Comparison of ENCODE assay signal across 8 cellular contexts in the genomic region with DNA sequence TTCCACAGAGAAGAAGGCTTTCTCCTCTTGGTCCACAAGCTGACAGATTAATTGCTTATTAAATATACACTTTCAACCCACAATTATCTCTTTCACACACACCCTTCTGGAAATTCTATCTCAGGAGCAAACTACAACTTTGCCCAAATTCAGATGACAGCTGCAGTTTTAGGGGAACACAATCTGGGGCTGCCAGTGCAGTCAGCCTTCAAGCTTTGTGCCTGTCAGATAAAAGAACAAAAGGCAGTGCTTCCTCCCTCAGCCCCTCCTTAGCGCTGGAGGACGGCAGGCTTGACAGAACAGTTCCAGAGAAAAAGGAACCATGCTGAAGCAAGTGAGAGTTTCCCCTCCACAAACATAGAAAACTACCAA.
DNase-seq lines count a peak whose midpoint lies in the region; ATAC-seq and TF ChIP-seq lines count a peak whose summit lies in the region.

No MANE protein-coding gene starts in this region.

- H3K9me3 Mint-ChIP-seq in activated CD4-positive, alpha-beta T cell treated with anti-CD3 and anti-CD28 coated beads, Interleukin-2, amount 10 ng/mL, durations not matched to agents 24 days and 14 days: no peaks in the 10 kb centered on the region
- H3K9me3 Mint-ChIP-seq in activated T-cell treated with anti-CD3 and anti-CD28 coated beads, Interleukin-2, amount 50 U/mL, for 4 hours: no peaks in the 10 kb centered on the region

- no peaks in the 10 kb centered on the region for H3K36me3 Mint-ChIP-seq in activated CD4-positive, alpha-beta T cell treated with anti-CD3 and anti-CD28 coated beads, Interleukin-2, amount 10 ng/mL, durations not matched to agents 24 days and 14 days (ENCODE audit: low read depth)
- peaks cover 2% of the 10 kb centered on the region for H3K36me3 Mint-ChIP-seq in activated T-cell treated with anti-CD3 and anti-CD28 coated beads, Interleukin-2, amount 50 U/mL, for 4 hours (ENCODE audit: insufficient read depth)

- no peak overlapping the region for H3K4me3 Mint-ChIP-seq in activated CD4-positive, alpha-beta T cell treated with anti-CD3 and anti-CD28 coated beads, Interleukin-2, amount 10 ng/mL, durations not matched to agents 24 days and 14 days
- no peak overlapping the region for H3K4me3 Mint-ChIP-seq in activated T-cell treated with anti-CD3 and anti-CD28 coated beads, Interleukin-2, amount 50 U/mL, for 4 hours

- H3K9me3 ChIP-seq in HEK293 (ENCODE audit: control insufficient read depth, insufficient read depth, low read depth, low read length): no peaks in the 10 kb centered on the region
- H3K9me3 ChIP-seq in heart left ventricle: no peaks in the 10 kb centered on the region
- H3K9me3 ChIP-seq in sigmoid colon: no peaks in the 10 kb centered on the region
- no peaks in the 10 kb centered on the region for H3K9me3 ChIP-seq in colonic mucosa

- TF ChIP-seq CTCF in HEK293 (tag by site-specific recombination; IDR thresholded peaks at IDR 0.05) (no peak), RWPE1 (conservative IDR thresholded peaks at IDR 0.05; ENCODE audit: low read depth) (no peak), heart left ventricle (IDR thresholded peaks at IDR 0.05) (no peak), sigmoid colon (IDR thresholded peaks at IDR 0.05) (no peak), colonic mucosa (IDR thresholded peaks at IDR 0.05) (no peak)

- H3K27me3 ChIP-seq in heart left ventricle (no peaks in the 10 kb centered on the region), sigmoid colon (no peaks in the 10 kb centered on the region), colonic mucosa (no peaks in the 10 kb centered on the region)

- POLR2A ChIA-PET in HEK293 (lab: Yijun Ruan, JAX) (interaction anchor here (0.5 kb wide), 1 partner anchor 8 kb away, joined by 5 read pairs; no protein-coding TSS in a partner anchor), RWPE1 (lab: Yijun Ruan, JAX; ENCODE audit: low non-redundant PET) (interaction anchor here (0.5 kb wide), 1 partner anchor 1241 kb away, joined by 3 read pairs; no protein-coding TSS in a partner anchor)

- 22 to 46% (median 32%) methylated on average over 2 of the region's 2 CpGs for WGBS in heart left ventricle, 4 donors
- 12 to 16% methylated on average over 2 of the region's 2 CpGs for WGBS in sigmoid colon, 2 donors

- intact Hi-C loops in heart left ventricle (cut with DNase I) (loop anchor here in 1 of 10 donors (2.0 kb wide), 1 partner anchor 63 kb away; no protein-coding TSS in a partner anchor), sigmoid colon (cut with DNase I) (no loop called here), colonic mucosa (cut with DNase I) (no loop called here)
- intact Hi-C loops in activated CD4-positive, alpha-beta T cell treated with anti-CD3 and anti-CD28 coated beads, Interleukin-2, amount 10 ng/mL, durations not matched to agents 24 days and 14 days (cut with micrococcal nuclease): no loop called here

- DNase-seq in RWPE1 (ENCODE audit: low spot score) (peak; percentile 21), heart left ventricle (peak in 1 of 5 donors; percentile 32), sigmoid colon (no peak), colonic mucosa (no peak)
- DNase-seq in activated CD4-positive, alpha-beta T cell treated with anti-CD3 and anti-CD28 coated beads, Interleukin-2, amount 10 ng/mL, durations not matched to agents 24 days and 14 days: no peak
- no peak for DNase-seq in activated T-cell treated with anti-CD3 and anti-CD28 coated beads, Interleukin-2, amount 50 U/mL, for 4 hours

- no peak for TF ChIP-seq EP300 in sigmoid colon (IDR thresholded peaks at IDR 0.05)

- H3K9ac ChIP-seq in colonic mucosa (ENCODE audit: low read depth in 2 of 2, low read length in 2 of 2): no peak overlapping the region

- ATAC-seq in heart left ventricle: peak in 3 of 4 donors; percentile 52 to 57 (median 57)
- no peak for ATAC-seq in GM18498 (IDR thresholded peaks at IDR 0.05; ENCODE audit: unreplicated experiment)
- no peak for ATAC-seq in activated T-cell treated with anti-CD3 and anti-CD28 coated beads, Interleukin-2, amount 50 U/mL, for 4 hours

- H3K4me1 ChIP-seq in HEK293 (ENCODE audit: control insufficient read depth, insufficient read depth, low read length) (no peaks in the 10 kb centered on the region), heart left ventricle (peaks cover 0 to 25% (median 18%) of the 10 kb centered on the region in 12 donors), sigmoid colon (peaks cover 0 to 30% (median 27%) of the 10 kb centered on the region in 4 donors), colonic mucosa (peaks cover 9% of the 10 kb centered on the region)

- no peak overlapping the region for H3K27ac Mint-ChIP-seq in activated CD4-positive, alpha-beta T cell treated with anti-CD3 and anti-CD28 coated beads, Interleukin-2, amount 10 ng/mL, durations not matched to agents 24 days and 14 days

- H3K27ac ChIP-seq in HEK293 (ENCODE audit: extremely low read depth, low read depth, low read length): no peak overlapping the region
- peak overlapping the region; percentile 97 for H3K27ac ChIP-seq in RWPE1
- peak overlapping the region in 11 of 12 donors; percentile 14 to 87 (median 51) for H3K27ac ChIP-seq in heart left ventricle
- peak overlapping the region in 3 of 4 donors; percentile 33 to 47 (median 39) for H3K27ac ChIP-seq in sigmoid colon
- no peak overlapping the region for H3K27ac ChIP-seq in colonic mucosa

- TF ChIP-seq POLR2A in heart left ventricle (IDR thresholded peaks at IDR 0.05) (no peak), sigmoid colon (IDR thresholded peaks at IDR 0.05) (no peak)

- peak overlapping the region; percentile 39 for H3K4me3 ChIP-seq in HEK293 (ENCODE audit: low read depth, low read length)
- peak overlapping the region in 9 of 12 donors; percentile 24 to 41 (median 28) for H3K4me3 ChIP-seq in heart left ventricle
- H3K4me3 ChIP-seq in sigmoid colon: peak overlapping the region in 1 of 4 donors; percentile 1
- H3K4me3 ChIP-seq in colonic mucosa: no peak overlapping the region

- CTCF ChIA-PET in HEK293 (lab: Yijun Ruan, JAX) (interaction anchor here (0.6 to 1.4 kb wide), 3 partner anchors 14 to 941 kb away, joined by 3 to 4 read pairs (median 3); no protein-coding TSS in a partner anchor), RWPE1 (lab: Yijun Ruan, JAX) (interaction anchor here (0.5 to 1.3 kb wide), 3 partner anchors 31 to 130 kb away, joined by 3 to 8 read pairs (median 3); no protein-coding TSS in a partner anchor)

- no peaks in the 10 kb centered on the region for H3K27me3 Mint-ChIP-seq in activated CD4-positive, alpha-beta T cell treated with anti-CD3 and anti-CD28 coated beads, Interleukin-2, amount 10 ng/mL, durations not matched to agents 24 days and 14 days
- no peaks in the 10 kb centered on the region for H3K27me3 Mint-ChIP-seq in activated T-cell treated with anti-CD3 and anti-CD28 coated beads, Interleukin-2, amount 50 U/mL, for 4 hours (ENCODE audit: low read depth)

- H3K4me1 Mint-ChIP-seq in activated CD4-positive, alpha-beta T cell treated with anti-CD3 and anti-CD28 coated beads, Interleukin-2, amount 10 ng/mL, durations not matched to agents 24 days and 14 days: peaks cover 9% of the 10 kb centered on the region
- peaks cover 15% of the 10 kb centered on the region for H3K4me1 Mint-ChIP-seq in activated T-cell treated with anti-CD3 and anti-CD28 coated beads, Interleukin-2, amount 50 U/mL, for 4 hours (ENCODE audit: low read depth)

- H3K36me3 ChIP-seq in HEK293 (ENCODE audit: control insufficient read depth in 2 of 2, insufficient read depth in 1 of 2, low read length in 2 of 2): no peaks in the 10 kb centered on the region
- no peaks in the 10 kb centered on the region for H3K36me3 ChIP-seq in heart left ventricle
- H3K36me3 ChIP-seq in sigmoid colon: no peaks in the 10 kb centered on the region
- no peaks in the 10 kb centered on the region for H3K36me3 ChIP-seq in colonic mucosa

TF ChIP-seq in HEK293, 187 proteins besides CTCF, POLR2A, EP300 and RAD21:
- no peak for TF ChIP-seq KLF16 (tag by site-specific recombination; IDR thresholded peaks at IDR 0.05)
- peak; percentile 63; the same call in 1 of the 2 replicates for TF ChIP-seq SP7 (tag by site-specific recombination; IDR thresholded peaks at IDR 0.05)
- no peak for TF ChIP-seq ZNF157 (tag by site-specific recombination; IDR thresholded peaks at IDR 0.05)

Comparison
In these comparisons a context has a peak if more than half of its experiments do, and no peak if none do; other contexts are left out.
1. H3K27ac ChIP-seq: peak in RWPE1 (single experiment), heart left ventricle (11 of 12) and sigmoid colon (3 of 4); none in HEK293 (single experiment) and colonic mucosa (single experiment).
2. ATAC-seq: peak in heart left ventricle (3 of 4); none in GM18498 (single experiment) and activated T-cell treated with anti-CD3 and anti-CD28 coated beads, Interleukin-2, amount 50 U/mL, for 4 hours (0 of 2).